Comparison of ENCODE assay signal across 21 cellular contexts in the genomic region with DNA sequence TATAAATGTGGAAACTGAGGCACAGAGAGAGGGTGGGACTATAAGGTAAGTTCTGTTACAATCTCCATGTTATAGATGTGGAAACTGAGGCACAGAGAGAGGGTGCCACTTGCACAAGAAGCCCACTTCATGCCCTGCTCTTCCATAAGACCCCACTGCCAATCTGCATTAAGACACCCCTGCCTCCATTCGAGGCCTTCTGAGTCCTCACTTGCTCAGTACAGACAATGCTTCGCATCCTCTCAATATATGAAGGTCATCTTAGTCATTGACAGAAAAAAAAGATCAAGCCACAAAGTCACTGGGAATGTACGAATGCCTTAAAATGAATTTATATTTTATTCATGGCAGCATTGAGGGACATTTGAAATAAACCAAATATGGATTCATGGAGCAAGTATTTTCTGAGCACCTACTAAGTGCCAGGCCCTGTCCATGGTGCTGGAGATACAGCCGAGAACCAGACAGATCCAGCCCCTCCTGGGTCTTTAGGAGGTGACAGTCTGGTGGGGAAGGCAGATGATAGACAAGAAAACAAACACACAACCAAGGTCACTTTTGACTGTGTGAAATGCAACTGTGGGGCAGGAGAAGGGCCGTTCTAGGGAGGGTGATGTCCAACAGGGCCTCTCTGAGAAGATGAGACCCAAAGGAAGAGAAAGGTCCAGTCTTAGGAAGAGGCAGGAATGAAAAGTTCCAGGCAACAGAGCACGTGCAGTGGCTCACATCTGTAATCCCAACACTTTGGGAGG.
A peak's percentile ranks its signal among the peaks of the same experiment; 100 is the strongest.
DNase-seq lines count a peak whose midpoint lies in the region; ATAC-seq and TF ChIP-seq lines count a peak whose summit lies in the region.
"Had no signal": no experiment of that assay in that cellular context is flagged by ENCODE, and none has a peak within 500 bp of the region (broad histone marks: within the 10 kb centered on the region; RNA-seq: fewer than 3 reads in every experiment).

No MANE protein-coding gene starts in this region.

- H3K36me3 ChIP-seq in SK-N-SH (replicated peaks in 1 of 2; ENCODE audit: control insufficient read depth in 1 of 2, insufficient read depth in 2 of 2, low read length in 1 of 2) = no peaks in the 10 kb centered on the region
- no peaks in the 10 kb centered on the region for H3K36me3 ChIP-seq in Peyer's patch
- no peaks in the 10 kb centered on the region for H3K36me3 ChIP-seq in liver (ENCODE audit: control insufficient read depth in 4 of 4, insufficient read depth in 3 of 4, low read depth in 1 of 4, low read length in 3 of 4)
- H3K36me3 ChIP-seq in stomach smooth muscle (ENCODE audit: control insufficient read depth in 2 of 2, insufficient read depth in 2 of 2, low read length in 2 of 2) = no peaks in the 10 kb centered on the region
- H3K36me3 ChIP-seq: neutrophil had no signal

- H3K9me3 ChIP-seq in SK-N-SH (0 out of 2 replicates have a peak, but pooled peaks cover 4% of the 10 kb centered on the region), Peyer's patch (peaks cover 0 to 5% (median 0%) of the 10 kb centered on the region in 4 donors), liver (ENCODE audit: control insufficient read depth in 4 of 4, low read length in 3 of 4) (no peaks in the 10 kb centered on the region), stomach smooth muscle (ENCODE audit: control insufficient read depth in 2 of 2, low read length in 2 of 2) (peaks cover 0 to 7% of the 10 kb centered on the region in 2 donors)
- H3K9me3 ChIP-seq: neutrophil had no signal

- no peaks in the 10 kb centered on the region for H3K27me3 ChIP-seq in SK-N-SH (ENCODE audit: insufficient read depth)
- no peaks in the 10 kb centered on the region for H3K27me3 ChIP-seq in Peyer's patch
- no peaks in the 10 kb centered on the region for H3K27me3 ChIP-seq in liver (ENCODE audit: control insufficient read depth in 4 of 4, insufficient read depth in 4 of 4, low read length in 3 of 4)
- H3K27me3 ChIP-seq in stomach smooth muscle (ENCODE audit: control insufficient read depth in 1 of 2, insufficient read depth in 2 of 2, low read length in 2 of 2) = no peaks in the 10 kb centered on the region
- H3K27me3 ChIP-seq: neutrophil had no signal

- no peak overlapping the region for H2AFZ ChIP-seq in SK-N-SH (ENCODE audit: low read depth)

- no peak for TF ChIP-seq POLR2A in Peyer's patch (IDR thresholded peaks at IDR 0.05)

- H4K20me1 ChIP-seq in SK-N-SH (ENCODE audit: insufficient read depth) = no peaks in the 10 kb centered on the region

- CTCF ChIA-PET in SK-N-SH (lab: Yijun Ruan, JAX) = no interaction called here

- TF ChIP-seq CTCF in SK-N-SH (IDR thresholded peaks at IDR 0.05) (no peak), Peyer's patch (IDR thresholded peaks at IDR 0.05) (no peak), liver (IDR thresholded peaks at IDR 0.05; ENCODE audit: low read depth, low read length, missing input control) (no peak)

- POLR2A ChIA-PET in SK-N-SH (lab: Yijun Ruan, JAX) = no interaction called here

- TF ChIP-seq EP300 in SK-N-SH (IDR thresholded peaks at IDR 0.05; ENCODE audit: borderline replicate concordance in 1 of 2, low read depth in 1 of 2, low read length in 1 of 2) = no peak

- TF ChIP-seq RAD21 in SK-N-SH (IDR thresholded peaks at IDR 0.05; ENCODE audit: low read length) = no peak
- no peak for TF ChIP-seq RAD21 in liver (IDR thresholded peaks at IDR 0.05)

- ATAC-seq in SK-N-SH treated with all-trans-retinoic acid at 6 μM for 48 hours (no peak), GM18517 (IDR thresholded peaks at IDR 0.05; ENCODE audit: unreplicated experiment) (no peak), HG03460 (IDR thresholded peaks at IDR 0.05; ENCODE audit: unreplicated experiment) (no peak)
- ATAC-seq: sciatic nerve; stimulated activated effector memory CD8-positive, alpha-beta T cell treated with anti-CD3 and anti-CD28 coated beads, Interleukin-12 subunit alpha, Interleukin-12 subunit beta, amount 100 ng/mL, for 72 hours had no signal

- 76% methylated on average over 6 of the region's 6 CpGs for WGBS in SK-N-SH (ENCODE audit: low lambda C conversion rate)
- 88% methylated on average over 6 of the region's 6 CpGs for whole genome bisulfite sequencing in liver

- no peaks in the 10 kb centered on the region for H3K9me2 ChIP-seq in SK-N-SH

- H3K9ac ChIP-seq in SK-N-SH = no peak overlapping the region
- no peak overlapping the region for H3K9ac ChIP-seq in liver (ENCODE audit: low read depth in 1 of 2, low read length in 2 of 2)
- no peak overlapping the region for H3K9ac ChIP-seq in stomach smooth muscle (ENCODE audit: low read length in 2 of 2)

- no peak overlapping the region for H3K4me2 ChIP-seq in SK-N-SH

- H3K27ac ChIP-seq in SK-N-SH (ENCODE audit: low read depth in 2 of 2, low read length in 1 of 2) (no peak overlapping the region), Peyer's patch (peak overlapping the region in 3 of 4 donors; percentile 73 to 97 (median 97)), liver (ENCODE audit: low read depth in 1 of 2, low read length in 2 of 2) (no peak overlapping the region), stomach smooth muscle (ENCODE audit: low read length) (peak overlapping the region; percentile 100)
- H3K27ac ChIP-seq: 22Rv1, neutrophil had no signal

- H3F3A ChIP-seq in SK-N-SH (replicated peaks; ENCODE audit: insufficient read depth) = peaks cover 2% of the 10 kb centered on the region

- H3K79me2 ChIP-seq in SK-N-SH (ENCODE audit: insufficient read depth) = no peaks in the 10 kb centered on the region

- H3K4me3 ChIP-seq in SK-N-SH (ENCODE audit: low read depth in 2 of 2, low read length in 1 of 2) (no peak overlapping the region), Peyer's patch (no peak overlapping the region), liver (ENCODE audit: low read depth in 1 of 3, low read length in 3 of 3) (no peak overlapping the region), stomach smooth muscle (ENCODE audit: low read length in 2 of 2) (no peak overlapping the region)

- H3K4me1 ChIP-seq in SK-N-SH (ENCODE audit: control insufficient read depth in 1 of 2, insufficient read depth in 2 of 2, low read depth in 1 of 2, low read length in 1 of 2) (peaks cover 0 to 6% of the 10 kb centered on the region in 2 experiments; a peak in 1 of 4 replicates), Peyer's patch (peaks cover 0 to 28% (median 9%) of the 10 kb centered on the region in 4 donors), liver (ENCODE audit: control insufficient read depth in 4 of 4, insufficient read depth in 4 of 4, low read length in 3 of 4) (peaks cover 6 to 25% (median 16%) of the 10 kb centered on the region in 4 donors), stomach smooth muscle (ENCODE audit: control insufficient read depth, insufficient read depth, low read length) (peaks cover 26% of the 10 kb centered on the region)

- no peak for DNase-seq in SK-N-SH
- DNase-seq in Peyer's patch = no peak
- DNase-seq in NCI-H2196 (lab: John Stamatoyannopoulos, UW; ENCODE audit: unreplicated experiment) = no peak
- DNase-seq: activated CD4-positive, alpha-beta memory T cell treated with anti-CD3 and anti-CD28 coated beads, Interleukin-2, amount 10 ng/mL, durations not matched to agents 7 days and 5 days; activated CD4-positive, CD25-positive, alpha-beta regulatory T cell; activated naive CD4-positive, alpha-beta T cell treated with anti-CD3 and anti-CD28 coated beads for 36 hours; activated T-cell treated with anti-CD3 and anti-CD28 coated beads, Interleukin-2, amount 50 U/mL, for 1 hour; DND-41; glutamatergic neuron; H7; NCI-H510A treated with DMSO at 0.1 percent for 48 hours; trophoblast cell had no signal

TF ChIP-seq in SK-N-SH treated with all-trans-retinoic acid at 6 μM for 48 hours, 23 proteins besides CTCF, POLR2A, EP300 and RAD21:
- no peak for TF ChIP-seq ZFP30 (CRISPR knock-in tag; IDR thresholded peaks at IDR 0.05)
- no peak for TF ChIP-seq CSRNP3 (CRISPR knock-in tag; IDR thresholded peaks at IDR 0.05)

TF ChIP-seq in liver, 16 proteins besides CTCF, POLR2A, EP300 and RAD21:
- TF ChIP-seq, protein P1, sequence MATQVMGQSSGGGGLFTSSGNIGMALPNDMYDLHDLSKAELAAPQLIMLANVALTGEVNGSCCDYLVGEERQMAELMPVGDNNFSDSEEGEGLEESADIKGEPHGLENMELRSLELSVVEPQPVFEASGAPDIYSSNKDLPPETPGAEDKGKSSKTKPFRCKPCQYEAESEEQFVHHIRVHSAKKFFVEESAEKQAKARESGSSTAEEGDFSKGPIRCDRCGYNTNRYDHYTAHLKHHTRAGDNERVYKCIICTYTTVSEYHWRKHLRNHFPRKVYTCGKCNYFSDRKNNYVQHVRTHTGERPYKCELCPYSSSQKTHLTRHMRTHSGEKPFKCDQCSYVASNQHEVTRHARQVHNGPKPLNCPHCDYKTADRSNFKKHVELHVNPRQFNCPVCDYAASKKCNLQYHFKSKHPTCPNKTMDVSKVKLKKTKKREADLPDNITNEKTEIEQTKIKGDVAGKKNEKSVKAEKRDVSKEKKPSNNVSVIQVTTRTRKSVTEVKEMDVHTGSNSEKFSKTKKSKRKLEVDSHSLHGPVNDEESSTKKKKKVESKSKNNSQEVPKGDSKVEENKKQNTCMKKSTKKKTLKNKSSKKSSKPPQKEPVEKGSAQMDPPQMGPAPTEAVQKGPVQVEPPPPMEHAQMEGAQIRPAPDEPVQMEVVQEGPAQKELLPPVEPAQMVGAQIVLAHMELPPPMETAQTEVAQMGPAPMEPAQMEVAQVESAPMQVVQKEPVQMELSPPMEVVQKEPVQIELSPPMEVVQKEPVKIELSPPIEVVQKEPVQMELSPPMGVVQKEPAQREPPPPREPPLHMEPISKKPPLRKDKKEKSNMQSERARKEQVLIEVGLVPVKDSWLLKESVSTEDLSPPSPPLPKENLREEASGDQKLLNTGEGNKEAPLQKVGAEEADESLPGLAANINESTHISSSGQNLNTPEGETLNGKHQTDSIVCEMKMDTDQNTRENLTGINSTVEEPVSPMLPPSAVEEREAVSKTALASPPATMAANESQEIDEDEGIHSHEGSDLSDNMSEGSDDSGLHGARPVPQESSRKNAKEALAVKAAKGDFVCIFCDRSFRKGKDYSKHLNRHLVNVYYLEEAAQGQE (IDR thresholded peaks at IDR 0.05) = peak; percentile 95
- TF ChIP-seq GABPA (IDR thresholded peaks at IDR 0.05 in 1 of 2, conservative IDR thresholded peaks at IDR 0.05 in 1 of 2) = no peak

Comparison
In these comparisons a context has a peak if more than half of its experiments do, and no peak if none do; other contexts are left out.
1. H3K27ac ChIP-seq: peak in Peyer's patch (3 of 4) and stomach smooth muscle (single experiment); none in SK-N-SH (0 of 2) and liver (0 of 2).